ENCODE assay signal across 8 cellular contexts in the genomic region with DNA sequence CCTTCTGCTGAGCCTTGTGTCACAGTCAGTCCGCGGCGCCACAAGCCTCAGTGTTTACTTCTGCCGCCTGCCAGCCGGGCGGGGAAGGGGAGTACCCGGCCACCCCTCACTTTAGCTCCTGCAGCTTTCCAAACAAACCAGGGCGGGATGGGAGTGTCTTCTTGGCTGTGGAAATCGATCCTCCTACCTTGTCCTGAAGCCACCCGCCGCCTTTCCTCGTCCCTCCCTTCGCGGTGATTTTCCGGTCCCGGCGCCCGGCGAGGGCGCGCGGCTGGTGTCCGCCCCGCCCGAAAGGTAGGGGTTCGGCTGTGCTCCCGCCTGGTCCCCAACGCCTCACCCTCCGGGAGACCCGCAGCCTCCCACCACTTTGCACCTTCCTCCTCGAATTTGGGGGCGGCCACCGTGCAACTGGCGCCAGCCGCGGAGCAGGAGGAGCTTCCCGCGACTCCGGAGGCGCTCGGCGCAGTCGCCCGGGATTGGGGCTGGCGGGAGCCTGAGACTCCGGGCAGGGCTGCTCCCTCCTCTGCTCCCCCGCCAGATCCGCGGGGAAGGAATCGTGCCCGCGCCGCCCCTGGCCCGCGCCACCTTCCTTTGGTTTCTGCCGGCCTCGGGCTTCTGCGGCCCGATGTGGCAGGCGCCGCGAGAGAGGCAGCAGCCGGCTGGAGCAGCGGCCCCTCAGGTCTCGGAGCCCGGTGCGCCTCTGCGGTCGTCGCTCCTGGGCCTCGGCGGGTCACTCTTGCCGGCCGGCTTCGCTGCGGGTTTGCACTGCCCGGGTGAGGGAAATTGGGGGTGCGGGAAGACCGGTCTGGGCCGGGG. TPM values are rescaled to one million over a fixed set of nuclear protein-coding genes. Genes with fewer than 3 reads are reported as not detected.
A peak's percentile ranks its signal among the peaks of the same experiment; 100 is the strongest.
DNase-seq lines count a peak whose midpoint lies in the region; ATAC-seq and TF ChIP-seq lines count a peak whose summit lies in the region.

No MANE protein-coding gene starts in this region.

- H3K4me3 ChIP-seq in HUES6 (ENCODE audit: low read depth, low read length) (peak overlapping the region; percentile 76), transverse colon (peak overlapping the region; percentile 61 to 76 (median 66))

- peaks cover 37% of the 10 kb centered on the region for H3K4me1 ChIP-seq in HUES6 (ENCODE audit: control insufficient read depth, insufficient read depth, low read length)
- H3K4me1 ChIP-seq in transverse colon: peaks cover 0 to 23% (median 10%) of the 10 kb centered on the region in 4 donors

- 2% methylated on average over 73 of the region's 80 CpGs; no CpG with 5 or more reads in 1 of the 2 donors for WGBS in transverse colon (ENCODE audit: low coverage in 1 of 2), 2 donors

- peak; percentile 44 for DNase-seq in EL
- peak; percentile 11 for DNase-seq in UCSD-AML1 (lab: John Stamatoyannopoulos, UW; ENCODE audit: unreplicated experiment)
- peak; percentile 55 to 57 for DNase-seq in erythroblast (lab: John Stamatoyannopoulos, UW)
- DNase-seq in midbrain (lab: John Stamatoyannopoulos, UW): peak; percentile 67
- peak; percentile 23 for DNase-seq in transverse colon
- no peak for DNase-seq in activated gamma-delta T cell treated with Interleukin-2 at 50 U/mL for 16 hours

- intact Hi-C loops in transverse colon (cut with DNase I; ENCODE audit: low total_unique reads): no loop called here

- peak; percentile 51 for ATAC-seq in GM21381 (IDR thresholded peaks at IDR 0.05; ENCODE audit: unreplicated experiment)

- H3K9me3 ChIP-seq in HUES6 (ENCODE audit: control insufficient read depth, insufficient read depth, low read depth, low read length) (no peaks in the 10 kb centered on the region), transverse colon (no peaks in the 10 kb centered on the region)

- H3K36me3 ChIP-seq in HUES6 (ENCODE audit: control insufficient read depth, insufficient read depth, low read length) (no peaks in the 10 kb centered on the region), transverse colon (no peaks in the 10 kb centered on the region)

- no peak for TF ChIP-seq CTCF in transverse colon (IDR thresholded peaks at IDR 0.05)

- no peak for TF ChIP-seq POLR2A in erythroblast (IDR thresholded peaks at IDR 0.05; ENCODE audit: low read length)
- TF ChIP-seq POLR2A in transverse colon (IDR thresholded peaks at IDR 0.05): peak; percentile 24

- no peak for TF ChIP-seq EP300 in transverse colon (IDR thresholded peaks at IDR 0.05; ENCODE audit: low read depth)

- H3K27me3 ChIP-seq in HUES6 (ENCODE audit: control insufficient read depth, insufficient read depth, low read length) (peaks cover 31% of the 10 kb centered on the region), transverse colon (peaks cover 37% of the 10 kb centered on the region)

- in situ Hi-C loops in transverse colon (cut with MboI; ENCODE audit: low pct_ligation_motif_present in 1 of 4, low pct_unique_long_range_greater_than_20kb in 1 of 4, low sequenced_read_pairs in 3 of 4): no loop called here

- H3K27ac ChIP-seq in HUES6 (ENCODE audit: low read depth, low read length) (peak overlapping the region; percentile 76; the same call in 1 of the 2 replicates), transverse colon (peak overlapping the region; percentile 34 to 77 (median 51))

- peak overlapping the region; percentile 89 for H3K9ac ChIP-seq in HUES6 (ENCODE audit: low read length)

RNA-seq across cellular contexts. Expression of a gene that starts 30.7 kb away (rescaled TPM):
- total RNA-seq in transverse colon: 1 to 10 TPM; 2.2 to 9.7 (median 2.6) TPM
